ENCODE assay signal across 20 cellular contexts in genomic region chr15:78012643-78013077, GRCh38.
A peak's percentile ranks its signal among the peaks of the same experiment; 100 is the strongest.
DNase-seq lines count a peak whose midpoint lies in the region; ATAC-seq and TF ChIP-seq lines count a peak whose summit lies in the region.
"Had no signal": no experiment of that assay in that cellular context is flagged by ENCODE, and none has a peak within 500 bp of the region (broad histone marks: within the 10 kb centered on the region; RNA-seq: fewer than 3 reads in every experiment).

No MANE protein-coding gene starts in this region.

- no peak for TF ChIP-seq CTCF in prostate gland (IDR thresholded peaks at IDR 0.05)

- H3K4me3 Mint-ChIP-seq in activated T-helper 17 cell treated with anti-CD3 and anti-CD28 coated beads, Interleukin-2, amount 50 U/mL, for 72 hours: no peak overlapping the region
- H3K4me3 Mint-ChIP-seq: activated naive CD8-positive, alpha-beta T cell had no signal

- intact Hi-C loops in prostate gland (cut with DNase I): no loop called here

- no peaks in the 10 kb centered on the region for H3K27me3 Mint-ChIP-seq in activated T-helper 17 cell treated with anti-CD3 and anti-CD28 coated beads, Interleukin-2, amount 50 U/mL, for 72 hours
- H3K27me3 Mint-ChIP-seq: activated naive CD8-positive, alpha-beta T cell had no signal

- H3K36me3 Mint-ChIP-seq in activated T-helper 17 cell treated with anti-CD3 and anti-CD28 coated beads, Interleukin-2, amount 50 U/mL, for 72 hours (ENCODE audit: low read depth): peaks cover 95% of the 10 kb centered on the region

- no peaks in the 10 kb centered on the region for H3K9me3 Mint-ChIP-seq in activated T-helper 17 cell treated with anti-CD3 and anti-CD28 coated beads, Interleukin-2, amount 50 U/mL, for 72 hours

- 62% methylated on average over 8 of the region's 8 CpGs for WGBS in prostate gland

- H3K36me3 ChIP-seq in adipocyte (ENCODE audit: control insufficient read depth, insufficient read depth, low read length, severe bottlenecking) (peaks cover 63% of the 10 kb centered on the region), prostate gland (no peaks in the 10 kb centered on the region)
- H3K36me3 ChIP-seq: cardiac muscle cell had no signal

- TF ChIP-seq POLR2A in prostate gland (IDR thresholded peaks at IDR 0.05): peak; percentile 24

- H3K4me1 Mint-ChIP-seq in activated T-helper 17 cell treated with anti-CD3 and anti-CD28 coated beads, Interleukin-2, amount 50 U/mL, for 72 hours: peaks cover 3% of the 10 kb centered on the region

- no peak overlapping the region for H3K9ac ChIP-seq in adipocyte (ENCODE audit: low read length)
- H3K9ac ChIP-seq: GM23248 had no signal

- H3K27ac Mint-ChIP-seq in activated T-helper 17 cell treated with anti-CD3 and anti-CD28 coated beads, Interleukin-2, amount 50 U/mL, for 72 hours: no peak overlapping the region
- H3K27ac Mint-ChIP-seq: activated naive CD8-positive, alpha-beta T cell had no signal

- ATAC-seq in left lobe of liver: peak; percentile 54
- no peak for ATAC-seq in activated T-helper 17 cell treated with anti-CD3 and anti-CD28 coated beads, Interleukin-2, amount 50 U/mL, for 72 hours (replicated peaks)
- no peak for ATAC-seq in HG03439 (IDR thresholded peaks at IDR 0.05; ENCODE audit: unreplicated experiment)
- ATAC-seq: GM12878 had no signal

- DNase-seq in HuH-7 (ENCODE audit: low spot score) (peak; percentile 78), adipocyte (ENCODE audit: low read depth) (peak; percentile 3), left lobe of liver (ENCODE audit: low spot score) (peak; percentile 95), prostate gland (ENCODE audit: low spot score) (peak; percentile 93), NK-92 (lab: John Stamatoyannopoulos, UW; ENCODE audit: unreplicated experiment) (no peak), activated gamma-delta T cell (lab: John Stamatoyannopoulos, UW) (no peak)
- DNase-seq: activated CD4-positive, alpha-beta T cell treated with anti-CD3 and anti-CD28 coated beads for 4 hours; effector memory CD4-positive, alpha-beta T cell; GM23248; NCI-H187; NCI-H510A treated with DMSO at 0.1 percent for 48 hours; stimulated activated CD4-positive, alpha-beta T cell treated with anti-CD3 and anti-CD28 coated beads, Interleukin-4, amount 100 ng/mL, for 24 hours; stimulated activated CD8-positive, alpha-beta memory T cell treated with anti-CD3 and anti-CD28 coated beads, Interleukin-4, amount 100 ng/mL, for 48 hours; T1000; testis had no signal

- H3K4me3 ChIP-seq in adipocyte (ENCODE audit: low read length) (no peak overlapping the region), prostate gland (no peak overlapping the region)
- H3K4me3 ChIP-seq: cardiac muscle cell, GM12878, GM23248, testis had no signal

- H3K9me3 ChIP-seq in adipocyte (ENCODE audit: control insufficient read depth, low read length) (no peaks in the 10 kb centered on the region), prostate gland (no peaks in the 10 kb centered on the region)
- H3K9me3 ChIP-seq: testis had no signal

- peaks cover 37% of the 10 kb centered on the region for H3K4me1 ChIP-seq in adipocyte (ENCODE audit: control insufficient read depth, insufficient read depth, low read length)
- peaks cover 28% of the 10 kb centered on the region for H3K4me1 ChIP-seq in prostate gland (replicated peaks)

- peak overlapping the region; percentile 64 to 67 for H3K27ac ChIP-seq in prostate gland
- H3K27ac ChIP-seq: cardiac muscle cell, GM23248, testis had no signal

- H3K27me3 ChIP-seq in adipocyte (replicated peaks; ENCODE audit: control insufficient read depth, insufficient read depth, low read length) (no peaks in the 10 kb centered on the region), prostate gland (replicated peaks; ENCODE audit: insufficient read depth) (no peaks in the 10 kb centered on the region)
- H3K27me3 ChIP-seq: cardiac muscle cell, testis had no signal

Comparison
In these comparisons a context has a peak if more than half of its experiments do, and no peak if none do; other contexts are left out.
1. DNase-seq: peak in HuH-7 (single experiment), adipocyte (single experiment), left lobe of liver (single experiment) and prostate gland (single experiment); none in NK-92 (single experiment) and activated gamma-delta T cell (single experiment).